Comparison of ENCODE assay signal across 29 cellular contexts in genomic region chr17:9209347-9209746, GRCh38.
"Had no signal": no experiment of that assay in that cellular context is flagged by ENCODE, and none has a peak within 500 bp of the region (broad histone marks: within the 10 kb centered on the region; RNA-seq: fewer than 3 reads in every experiment).

No MANE protein-coding gene starts in this region.

- H3K27me3 Mint-ChIP-seq: memory B cell had no signal

- H3K4me1 Mint-ChIP-seq: natural killer cell had no signal

- H3K9me3 ChIP-seq: esophagus squamous epithelium, heart right ventricle, lower lobe of right lung, neutrophil, pancreas, right lobe of liver, thyroid gland, vagina had no signal

- H3K27ac ChIP-seq: coronary artery, esophagus squamous epithelium, heart right ventricle, lower lobe of right lung, neutrophil, pancreas, right lobe of liver, thyroid gland, vagina had no signal

- H3K4me3 Mint-ChIP-seq: memory B cell; natural killer cell; stimulated activated naive CD8-positive, alpha-beta T cell treated with anti-CD3 and anti-CD28 coated beads, Interleukin-15, amount 100 ng/mL, for 72 hours had no signal

- H3K27ac Mint-ChIP-seq: memory B cell, natural killer cell, progenitor cell of endocrine pancreas had no signal

- H3K4me1 ChIP-seq: pancreas had no signal

- H3K4me3 ChIP-seq: coronary artery, esophagus squamous epithelium, heart right ventricle, lower lobe of right lung, pancreas, right lobe of liver, thyroid gland, vagina had no signal

- DNase-seq: dermis blood vessel endothelial cell; effector memory CD4-positive, alpha-beta T cell; erythroblast; esophagus squamous epithelium; foreskin melanocyte; glutamatergic neuron; heart right ventricle; hippocampal formation; left ventricle myocardium superior; lower lobe of right lung; natural killer cell; pancreas; small intestine; stimulated activated CD4-positive, alpha-beta T cell treated with anti-CD3 and anti-CD28 coated beads, Interleukin-12 subunit alpha, Interleukin-12 subunit beta, amount 100 ng/mL, for 4 hours; stimulated activated CD4-positive, alpha-beta T cell treated with anti-CD3 and anti-CD28 coated beads, Interleukin-1b, Interleukin-23, amount 100 ng/mL, for 48 hours; stimulated activated CD4-positive, alpha-beta T cell treated with anti-CD3 and anti-CD28 coated beads, Interleukin-4, amount 100 ng/mL, for 1 hour; stimulated activated CD8-positive, alpha-beta memory T cell treated with anti-CD3 and anti-CD28 coated beads, Interleukin-4, amount 100 ng/mL, for 48 hours; stimulated activated naive CD4-positive, alpha-beta T cell; stimulated activated naive CD8-positive, alpha-beta T cell treated with anti-CD3 and anti-CD28 coated beads, Interleukin-15, amount 100 ng/mL, for 72 hours; thyroid gland; trophoblast cell had no signal

- H3K9me3 Mint-ChIP-seq: memory B cell; natural killer cell; stimulated activated naive CD8-positive, alpha-beta T cell treated with anti-CD3 and anti-CD28 coated beads, Interleukin-15, amount 100 ng/mL, for 72 hours had no signal

- FAIRE-seq: endometrium, islet of Langerhans, pancreas, small intestine had no signal

- H3K36me3 Mint-ChIP-seq: memory B cell, natural killer cell had no signal

- H3K27me3 ChIP-seq: esophagus squamous epithelium, heart right ventricle, neutrophil, pancreas, right lobe of liver, thyroid gland, vagina had no signal

- H3K36me3 ChIP-seq: heart right ventricle, lower lobe of right lung, neutrophil, pancreas, right lobe of liver, thyroid gland, vagina had no signal
